1 cellular context compared by ENCODE assay signal in genomic region chr6:69084746-69085335, GRCh38.
TF ChIP-seq lines count a peak whose summit lies in the region.

No MANE protein-coding gene starts in this region.

TF ChIP-seq in GM23338, 12 proteins besides CTCF, POLR2A, EP300 and RAD21 (continued from another document):
- no peak for TF ChIP-seq REST (IDR thresholded peaks at IDR 0.05; ENCODE audit: unreplicated experiment)
- TF ChIP-seq ZNF331 (CRISPR knock-in tag; IDR thresholded peaks at IDR 0.05; ENCODE audit: low read depth) = no peak
- TF ChIP-seq ZNF114 (CRISPR knock-in tag; IDR thresholded peaks at IDR 0.05) = no peak
- TF ChIP-seq CREB1 (CRISPR knock-in tag; IDR thresholded peaks at IDR 0.05; ENCODE audit: low read depth) = no peak
- TF ChIP-seq, protein P1, sequence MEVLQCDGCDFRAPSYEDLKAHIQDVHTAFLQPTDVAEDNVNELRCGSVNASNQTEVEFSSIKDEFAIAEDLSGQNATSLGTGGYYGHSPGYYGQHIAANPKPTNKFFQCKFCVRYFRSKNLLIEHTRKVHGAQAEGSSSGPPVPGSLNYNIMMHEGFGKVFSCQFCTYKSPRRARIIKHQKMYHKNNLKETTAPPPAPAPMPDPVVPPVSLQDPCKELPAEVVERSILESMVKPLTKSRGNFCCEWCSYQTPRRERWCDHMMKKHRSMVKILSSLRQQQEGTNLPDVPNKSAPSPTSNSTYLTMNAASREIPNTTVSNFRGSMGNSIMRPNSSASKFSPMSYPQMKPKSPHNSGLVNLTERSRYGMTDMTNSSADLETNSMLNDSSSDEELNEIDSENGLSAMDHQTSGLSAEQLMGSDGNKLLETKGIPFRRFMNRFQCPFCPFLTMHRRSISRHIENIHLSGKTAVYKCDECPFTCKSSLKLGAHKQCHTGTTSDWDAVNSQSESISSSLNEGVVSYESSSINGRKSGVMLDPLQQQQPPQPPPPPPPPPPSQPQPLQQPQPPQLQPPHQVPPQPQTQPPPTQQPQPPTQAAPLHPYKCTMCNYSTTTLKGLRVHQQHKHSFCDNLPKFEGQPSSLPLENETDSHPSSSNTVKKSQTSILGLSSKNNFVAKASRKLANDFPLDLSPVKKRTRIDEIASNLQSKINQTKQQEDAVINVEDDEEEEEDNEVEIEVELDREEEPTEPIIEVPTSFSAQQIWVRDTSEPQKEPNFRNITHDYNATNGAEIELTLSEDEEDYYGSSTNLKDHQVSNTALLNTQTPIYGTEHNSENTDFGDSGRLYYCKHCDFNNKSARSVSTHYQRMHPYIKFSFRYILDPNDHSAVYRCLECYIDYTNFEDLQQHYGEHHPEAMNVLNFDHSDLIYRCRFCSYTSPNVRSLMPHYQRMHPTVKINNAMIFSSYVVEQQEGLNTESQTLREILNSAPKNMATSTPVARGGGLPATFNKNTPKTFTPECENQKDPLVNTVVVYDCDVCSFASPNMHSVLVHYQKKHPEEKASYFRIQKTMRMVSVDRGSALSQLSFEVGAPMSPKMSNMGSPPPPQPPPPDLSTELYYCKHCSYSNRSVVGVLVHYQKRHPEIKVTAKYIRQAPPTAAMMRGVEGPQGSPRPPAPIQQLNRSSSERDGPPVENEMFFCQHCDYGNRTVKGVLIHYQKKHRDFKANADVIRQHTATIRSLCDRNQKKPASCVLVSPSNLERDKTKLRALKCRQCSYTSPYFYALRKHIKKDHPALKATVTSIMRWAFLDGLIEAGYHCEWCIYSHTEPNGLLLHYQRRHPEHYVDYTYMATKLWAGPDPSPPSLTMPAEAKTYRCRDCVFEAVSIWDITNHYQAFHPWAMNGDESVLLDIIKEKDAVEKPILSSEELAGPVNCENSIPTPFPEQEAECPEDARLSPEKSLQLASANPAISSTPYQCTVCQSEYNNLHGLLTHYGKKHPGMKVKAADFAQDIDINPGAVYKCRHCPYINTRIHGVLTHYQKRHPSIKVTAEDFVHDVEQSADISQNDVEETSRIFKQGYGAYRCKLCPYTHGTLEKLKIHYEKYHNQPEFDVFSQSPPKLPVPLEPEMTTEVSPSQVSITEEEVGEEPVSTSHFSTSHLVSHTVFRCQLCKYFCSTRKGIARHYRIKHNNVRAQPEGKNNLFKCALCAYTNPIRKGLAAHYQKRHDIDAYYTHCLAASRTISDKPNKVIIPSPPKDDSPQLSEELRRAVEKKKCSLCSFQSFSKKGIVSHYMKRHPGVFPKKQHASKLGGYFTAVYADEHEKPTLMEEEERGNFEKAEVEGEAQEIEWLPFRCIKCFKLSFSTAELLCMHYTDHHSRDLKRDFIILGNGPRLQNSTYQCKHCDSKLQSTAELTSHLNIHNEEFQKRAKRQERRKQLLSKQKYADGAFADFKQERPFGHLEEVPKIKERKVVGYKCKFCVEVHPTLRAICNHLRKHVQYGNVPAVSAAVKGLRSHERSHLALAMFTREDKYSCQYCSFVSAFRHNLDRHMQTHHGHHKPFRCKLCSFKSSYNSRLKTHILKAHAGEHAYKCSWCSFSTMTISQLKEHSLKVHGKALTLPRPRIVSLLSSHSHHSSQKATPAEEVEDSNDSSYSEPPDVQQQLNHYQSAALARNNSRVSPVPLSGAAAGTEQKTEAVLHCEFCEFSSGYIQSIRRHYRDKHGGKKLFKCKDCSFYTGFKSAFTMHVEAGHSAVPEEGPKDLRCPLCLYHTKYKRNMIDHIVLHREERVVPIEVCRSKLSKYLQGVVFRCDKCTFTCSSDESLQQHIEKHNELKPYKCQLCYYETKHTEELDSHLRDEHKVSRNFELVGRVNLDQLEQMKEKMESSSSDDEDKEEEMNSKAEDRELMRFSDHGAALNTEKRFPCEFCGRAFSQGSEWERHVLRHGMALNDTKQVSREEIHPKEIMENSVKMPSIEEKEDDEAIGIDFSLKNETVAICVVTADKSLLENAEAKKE (CRISPR knock-in tag; IDR thresholded peaks at IDR 0.05) = no peak
- no peak for TF ChIP-seq EZH2phosphoT487 (IDR thresholded peaks at IDR 0.05; ENCODE audit: unreplicated experiment)
- TF ChIP-seq POLR2AphosphoS5 (IDR thresholded peaks at IDR 0.05; ENCODE audit: low read depth) = no peak
- TF ChIP-seq JUNB (IDR thresholded peaks at IDR 0.05; ENCODE audit: unreplicated experiment) = no peak
- TF ChIP-seq EZH2 (IDR thresholded peaks at IDR 0.05; ENCODE audit: low read depth, unreplicated experiment) = no peak
- TF ChIP-seq ETS1 (IDR thresholded peaks at IDR 0.05) = no peak
- no peak for TF ChIP-seq NANOG (IDR thresholded peaks at IDR 0.05; ENCODE audit: borderline replicate concordance)
TF ChIP-seq in GM23338: peak in this region for 0.
